ENCODE assay signal across 8 cellular contexts in the genomic region with DNA sequence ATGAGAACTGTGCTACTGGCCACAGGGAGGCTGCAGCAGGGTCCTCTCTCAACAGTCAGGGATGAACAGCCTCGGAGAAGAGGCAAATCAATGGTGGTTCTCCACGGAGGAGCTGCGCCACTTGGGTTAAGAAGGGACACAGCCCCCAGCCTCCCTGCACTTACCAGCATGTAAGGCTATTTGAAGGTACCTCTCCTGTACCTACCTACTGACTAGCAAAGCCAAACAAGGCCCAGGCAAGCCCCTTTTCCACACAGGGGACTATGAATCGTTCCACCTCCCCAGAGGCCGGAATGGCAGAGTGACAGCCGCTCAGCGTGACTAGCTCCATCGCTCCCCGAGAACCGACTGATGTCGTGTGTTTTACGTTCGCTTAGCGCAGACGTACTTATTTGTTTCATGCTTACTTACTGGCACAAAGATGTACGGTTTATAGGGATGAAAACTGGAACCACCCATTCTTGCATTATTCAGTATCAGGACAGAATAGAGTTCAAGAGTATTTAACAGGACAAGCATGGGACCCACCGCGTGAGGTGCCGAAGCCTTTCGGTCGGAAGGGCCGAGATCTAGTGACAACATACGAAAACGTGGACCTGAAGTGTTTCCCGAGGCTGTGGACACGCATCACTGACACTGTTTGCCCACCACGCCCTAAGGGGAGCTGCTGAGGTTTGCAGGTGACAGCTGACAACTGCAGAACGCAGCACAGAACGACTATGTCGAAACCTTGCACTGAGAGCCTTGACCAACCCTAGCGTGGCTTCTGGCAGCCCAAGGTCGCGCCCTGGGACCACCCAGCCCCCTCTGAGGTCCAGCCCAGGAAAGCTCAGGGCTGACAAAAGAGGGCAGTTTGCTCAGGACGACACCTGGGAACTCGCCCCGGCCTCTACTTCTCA. TPM values are rescaled to one million over a fixed set of nuclear protein-coding genes. Genes with fewer than 3 reads are reported as not detected.
DNase-seq lines count a peak whose midpoint lies in the region; ATAC-seq lines count a peak whose summit lies in the region.

No MANE protein-coding gene starts in this region.

- no peak for ATAC-seq in HG02759 (IDR thresholded peaks at IDR 0.05; ENCODE audit: unreplicated experiment)

- H3K4me3 ChIP-seq in iPS-15b (ENCODE audit: low read depth, low read length) (peak overlapping the region; percentile 72), subcutaneous abdominal adipose tissue (ENCODE audit: low read depth in 1 of 5, low read length in 5 of 5) (peak overlapping the region; percentile 84 to 99 (median 95))

- H3K27me3 ChIP-seq in iPS-15b (ENCODE audit: control insufficient read depth, insufficient read depth, low read length) (no peaks in the 10 kb centered on the region), subcutaneous abdominal adipose tissue (ENCODE audit: control insufficient read depth in 5 of 5, insufficient read depth in 4 of 5, low read length in 5 of 5) (no peaks in the 10 kb centered on the region)

- CTCF ChIA-PET in activated CD4-positive, alpha-beta memory T cell treated with anti-CD3 and anti-CD28 coated beads, Interleukin-2, amount 10 ng/mL, durations not matched to agents 7 days and 5 days (lab: Charles Lee), result interaction anchor here (0.8 to 1.5 kb wide), 5 partner anchors 11 to 247 kb away, joined by 3 to 6 read pairs (median 3); no protein-coding TSS in a partner anchor

- no peaks in the 10 kb centered on the region for H3K27me3 Mint-ChIP-seq in activated CD4-positive, alpha-beta memory T cell treated with anti-CD3 and anti-CD28 coated beads, Interleukin-2, amount 10 ng/mL, durations not matched to agents 7 days and 5 days

- DNase-seq in NCI-H510A treated with DMSO at 0.1 percent for 48 hours (lab: John Stamatoyannopoulos, UW) (peak; percentile 24), NCI-H510A (lab: John Stamatoyannopoulos, UW) (no peak), AG08396 (ENCODE audit: low spot score) (no peak), HuH-7.5 (ENCODE audit: low spot score) (no peak)
- no peak for DNase-seq in activated CD4-positive, alpha-beta memory T cell treated with anti-CD3 and anti-CD28 coated beads, Interleukin-2, amount 10 ng/mL, durations not matched to agents 7 days and 5 days

- H3K9ac ChIP-seq in iPS-15b (ENCODE audit: low read depth, low read length) (peak overlapping the region; percentile 60), subcutaneous abdominal adipose tissue (ENCODE audit: low read length in 5 of 5) (peak overlapping the region; percentile 48 to 94 (median 92))

- H3K4me1 ChIP-seq in iPS-15b (ENCODE audit: control insufficient read depth, insufficient read depth, low read length), result peaks cover 3% of the 10 kb centered on the region
- H3K4me1 ChIP-seq in subcutaneous abdominal adipose tissue (ENCODE audit: control insufficient read depth in 5 of 5, insufficient read depth in 5 of 5, low read length in 5 of 5), result peaks cover 12 to 35% (median 31%) of the 10 kb centered on the region in 5 donors

- H3K27ac Mint-ChIP-seq in activated CD4-positive, alpha-beta memory T cell treated with anti-CD3 and anti-CD28 coated beads, Interleukin-2, amount 10 ng/mL, durations not matched to agents 7 days and 5 days, result peak overlapping the region; percentile 54

- H3K9me3 Mint-ChIP-seq in activated CD4-positive, alpha-beta memory T cell treated with anti-CD3 and anti-CD28 coated beads, Interleukin-2, amount 10 ng/mL, durations not matched to agents 7 days and 5 days, result no peaks in the 10 kb centered on the region

- no peaks in the 10 kb centered on the region for H3K9me3 ChIP-seq in iPS-15b (ENCODE audit: control insufficient read depth, insufficient read depth, low read length)
- no peaks in the 10 kb centered on the region for H3K9me3 ChIP-seq in subcutaneous abdominal adipose tissue (ENCODE audit: control insufficient read depth in 5 of 5, low read length in 5 of 5)

- peak overlapping the region; percentile 84 for H3K4me3 Mint-ChIP-seq in activated CD4-positive, alpha-beta memory T cell treated with anti-CD3 and anti-CD28 coated beads, Interleukin-2, amount 10 ng/mL, durations not matched to agents 7 days and 5 days

- POLR2A ChIA-PET in activated CD4-positive, alpha-beta memory T cell treated with anti-CD3 and anti-CD28 coated beads, Interleukin-2, amount 10 ng/mL, durations not matched to agents 7 days and 5 days (lab: Charles Lee), result interaction anchor here (1.0 to 2.9 kb wide), 14 partner anchors 8 to 465 kb away, joined by 3 to 18 read pairs (median 6); a partner anchor contains a TSS

- peaks cover 41% of the 10 kb centered on the region for H3K4me1 Mint-ChIP-seq in activated CD4-positive, alpha-beta memory T cell treated with anti-CD3 and anti-CD28 coated beads, Interleukin-2, amount 10 ng/mL, durations not matched to agents 7 days and 5 days

- H3K36me3 ChIP-seq in iPS-15b (ENCODE audit: control insufficient read depth, insufficient read depth, low read length), result peaks cover 10% of the 10 kb centered on the region
- H3K36me3 ChIP-seq in subcutaneous abdominal adipose tissue (ENCODE audit: control insufficient read depth in 5 of 5, insufficient read depth in 5 of 5, low read length in 5 of 5), result peaks cover 0 to 27% (median 10%) of the 10 kb centered on the region in 5 donors

- peaks cover 13% of the 10 kb centered on the region for H3K36me3 Mint-ChIP-seq in activated CD4-positive, alpha-beta memory T cell treated with anti-CD3 and anti-CD28 coated beads, Interleukin-2, amount 10 ng/mL, durations not matched to agents 7 days and 5 days (ENCODE audit: low read depth)

- H3K27ac ChIP-seq in subcutaneous abdominal adipose tissue (ENCODE audit: low read depth, low read length), result no peak overlapping the region

RNA-seq across cellular contexts. Expression of a gene that starts 1.0 kb away (rescaled TPM):
- total RNA-seq in activated CD4-positive, alpha-beta memory T cell treated with anti-CD3 and anti-CD28 coated beads, Interleukin-2, amount 10 ng/mL, durations not matched to agents 7 days and 5 days, result 10 to 100 TPM; 55.0 to 55.4 TPM

RNA-seq across cellular contexts. Expression of a gene that starts 1.3 kb away (rescaled TPM):
- 10 to 100 TPM; 27.8 to 33.5 TPM for total RNA-seq in activated CD4-positive, alpha-beta memory T cell treated with anti-CD3 and anti-CD28 coated beads, Interleukin-2, amount 10 ng/mL, durations not matched to agents 7 days and 5 days

RNA-seq across cellular contexts. Expression of a gene that starts 15.1 kb away (rescaled TPM):
- total RNA-seq in activated CD4-positive, alpha-beta memory T cell treated with anti-CD3 and anti-CD28 coated beads, Interleukin-2, amount 10 ng/mL, durations not matched to agents 7 days and 5 days, result 10 to 100 TPM; 10.1 to 11.6 TPM

RNA-seq across cellular contexts. Expression of a gene that starts 57.3 kb away (rescaled TPM):
- 100 to 1,000 TPM; 112 to 114 TPM for total RNA-seq in activated CD4-positive, alpha-beta memory T cell treated with anti-CD3 and anti-CD28 coated beads, Interleukin-2, amount 10 ng/mL, durations not matched to agents 7 days and 5 days
